In genomic region chr19:47133021-47133471, GRCh38 we compare ENCODE assay signal across 13 cellular contexts. TPM values are rescaled to one million over a fixed set of nuclear protein-coding genes. Genes with fewer than 3 reads are reported as not detected.
DNase-seq lines count a peak whose midpoint lies in the region; ATAC-seq and TF ChIP-seq lines count a peak whose summit lies in the region.
"Had no signal": no experiment of that assay in that cellular context is flagged by ENCODE, and none has a peak within 500 bp of the region (broad histone marks: within the 10 kb centered on the region; RNA-seq: fewer than 3 reads in every experiment).

No MANE protein-coding gene starts in this region.

- no peak overlapping the region for H2AK5ac ChIP-seq in trophoblast cell (ENCODE audit: low read length)

- H3K4me3 ChIP-seq in trophoblast cell (ENCODE audit: low read depth, low read length) = no peak overlapping the region
- H3K4me3 ChIP-seq in WERI-Rb-1 (ENCODE audit: low read depth, low read length) = no peak overlapping the region

- H3K36me3 ChIP-seq in trophoblast cell (ENCODE audit: control insufficient read depth in 1 of 2, insufficient read depth in 2 of 2, low read length in 2 of 2) = peaks cover 7 to 10% of the 10 kb centered on the region in 2 experiments
- H3K36me3 ChIP-seq in WERI-Rb-1 = peaks cover 62% of the 10 kb centered on the region

- no peak overlapping the region for H3K27ac ChIP-seq in trophoblast cell (ENCODE audit: low read depth, low read length)
- H3K27ac ChIP-seq in WERI-Rb-1 = no peak overlapping the region; the same call in 1 of the 2 replicates

- peaks cover 21 to 22% of the 10 kb centered on the region in 2 experiments for H3K4me1 ChIP-seq in trophoblast cell (ENCODE audit: control insufficient read depth in 1 of 2, insufficient read depth in 2 of 2, low read length in 2 of 2)

- H4K91ac ChIP-seq in trophoblast cell (ENCODE audit: low read depth, low read length) = no peak overlapping the region

- H3K79me1 ChIP-seq in trophoblast cell (ENCODE audit: low read length) = peaks cover 10% of the 10 kb centered on the region

- no peak overlapping the region for H3K9ac ChIP-seq in trophoblast cell (ENCODE audit: low read length)

- H3K27me3 ChIP-seq in trophoblast cell (ENCODE audit: insufficient read depth, low read length) (no peaks in the 10 kb centered on the region), WERI-Rb-1 (ENCODE audit: insufficient read depth, low read depth, severe bottlenecking) (no peaks in the 10 kb centered on the region)

- H3K27me3 Mint-ChIP-seq in activated CD4-positive, alpha-beta T cell treated with anti-CD3 and anti-CD28 coated beads, Interleukin-2, amount 10 ng/mL, durations not matched to agents 24 days and 14 days = peaks cover 2% of the 10 kb centered on the region
- peaks cover 11% of the 10 kb centered on the region for H3K27me3 Mint-ChIP-seq in brain

- WGBS in trophoblast cell (ENCODE audit: extremely low coverage, insufficient coverage, insufficient read length) = no CpG with 5 or more reads among the region's 11 CpGs

- H4K12ac ChIP-seq in trophoblast cell (ENCODE audit: low read depth, low read length) = no peak overlapping the region

- H3K18ac ChIP-seq in trophoblast cell (ENCODE audit: low read length) = no peak overlapping the region

- H3K4ac ChIP-seq in trophoblast cell (ENCODE audit: low read depth, low read length) = peak overlapping the region; percentile 96

- TF ChIP-seq CTCF in brain (conservative IDR thresholded peaks at IDR 0.05) = no peak
- TF ChIP-seq CTCF in WERI-Rb-1 (IDR thresholded peaks at IDR 0.05; ENCODE audit: low read depth, low read length) = no peak

- peaks cover 47% of the 10 kb centered on the region for H3K36me3 Mint-ChIP-seq in activated CD4-positive, alpha-beta T cell treated with anti-CD3 and anti-CD28 coated beads, Interleukin-2, amount 10 ng/mL, durations not matched to agents 24 days and 14 days (ENCODE audit: low read depth)
- H3K36me3 Mint-ChIP-seq in brain = peaks cover 55% of the 10 kb centered on the region

- H3K9me3 Mint-ChIP-seq in activated CD4-positive, alpha-beta T cell treated with anti-CD3 and anti-CD28 coated beads, Interleukin-2, amount 10 ng/mL, durations not matched to agents 24 days and 14 days = peaks cover 5% of the 10 kb centered on the region
- peaks cover 0 to 11% (median 9%) of the 10 kb centered on the region in 5 experiments for H3K9me3 Mint-ChIP-seq in brain

- no peak overlapping the region for H4K8ac ChIP-seq in trophoblast cell (ENCODE audit: low read depth, low read length)

- H2AFZ ChIP-seq in trophoblast cell (ENCODE audit: insufficient read depth, low read length, poor library complexity) = no peak overlapping the region

- no peak overlapping the region for H2BK120ac ChIP-seq in trophoblast cell (ENCODE audit: insufficient read depth, low read length, poor library complexity)

- no peak overlapping the region for H2BK12ac ChIP-seq in trophoblast cell (ENCODE audit: low read length)

- ATAC-seq in GM18867 (IDR thresholded peaks at IDR 0.05; ENCODE audit: unreplicated experiment) = no peak
- ATAC-seq: esophagus mucosa had no signal

- H3K14ac ChIP-seq in trophoblast cell (ENCODE audit: low read length) = no peak overlapping the region

- no peak overlapping the region for H3K4me2 ChIP-seq in trophoblast cell (ENCODE audit: low read length)

- H3K79me2 ChIP-seq in trophoblast cell (ENCODE audit: control insufficient read depth, insufficient read depth, low read length, poor library complexity) = peaks cover 36% of the 10 kb centered on the region

- H3K23ac ChIP-seq in trophoblast cell (ENCODE audit: low read length) = no peak overlapping the region

- H3K4me1 Mint-ChIP-seq in activated CD4-positive, alpha-beta T cell treated with anti-CD3 and anti-CD28 coated beads, Interleukin-2, amount 10 ng/mL, durations not matched to agents 24 days and 14 days = peaks cover 49% of the 10 kb centered on the region
- H3K4me1 Mint-ChIP-seq in brain = peaks cover 53% of the 10 kb centered on the region

- no peak for DNase-seq in activated CD4-positive, alpha-beta T cell treated with anti-CD3 and anti-CD28 coated beads, Interleukin-2, amount 10 ng/mL, durations not matched to agents 24 days and 14 days
- no peak for DNase-seq in activated CD4-positive, alpha-beta T cell treated with anti-CD3 and anti-CD28 coated beads, Interleukin-2, amount 50 U/mL, for 4 hours
- DNase-seq in NCI-H2029 (lab: John Stamatoyannopoulos, UW) = peak; percentile 28
- no peak for DNase-seq in trophoblast cell
- DNase-seq in WERI-Rb-1 = no peak
- DNase-seq in effector CD4-positive, alpha-beta T cell = no peak
- DNase-seq: activated CD4-positive, CD25-positive, alpha-beta regulatory T cell treated with anti-CD3 and anti-CD28 coated beads, Interleukin-2, amount 50 U/mL, for 72 hours; NCI-H1105 treated with DMSO at 0.1 percent for 48 hours; stimulated activated CD4-positive, alpha-beta T cell treated with anti-CD3 and anti-CD28 coated beads, Interleukin-4, amount 100 ng/mL, for 1 hour; substantia nigra had no signal

- intact Hi-C loops in activated CD4-positive, alpha-beta T cell treated with anti-CD3 and anti-CD28 coated beads, Interleukin-2, amount 10 ng/mL, durations not matched to agents 24 days and 14 days (cut with micrococcal nuclease) = loop anchor here (5.0 kb wide), 1 partner anchor 94 kb away; no protein-coding TSS in a partner anchor

- H3K9me3 ChIP-seq in trophoblast cell (ENCODE audit: insufficient read depth, low read depth, low read length) (no peaks in the 10 kb centered on the region), WERI-Rb-1 (ENCODE audit: severe bottlenecking) (peaks cover 6% of the 10 kb centered on the region)

- H3K27ac Mint-ChIP-seq in activated CD4-positive, alpha-beta T cell treated with anti-CD3 and anti-CD28 coated beads, Interleukin-2, amount 10 ng/mL, durations not matched to agents 24 days and 14 days = peak overlapping the region; percentile 61
- H3K27ac Mint-ChIP-seq in brain = peak overlapping the region in 4 of 5 experiments; percentile 22 to 98 (median 67)

- peak overlapping the region; percentile 98 for H3K4me3 Mint-ChIP-seq in activated CD4-positive, alpha-beta T cell treated with anti-CD3 and anti-CD28 coated beads, Interleukin-2, amount 10 ng/mL, durations not matched to agents 24 days and 14 days
- H3K4me3 Mint-ChIP-seq in brain = peak overlapping the region; percentile 66 to 100 (median 95)

- H2BK5ac ChIP-seq in trophoblast cell (ENCODE audit: low read depth, low read length, poor library complexity) = no peak overlapping the region

RNA-seq across cellular contexts. Expression of gene SAE1, which starts 2.4 kb away (rescaled TPM):
- total RNA-seq in activated CD4-positive, alpha-beta T cell treated with anti-CD3 and anti-CD28 coated beads, Interleukin-2, amount 10 ng/mL, durations not matched to agents 24 days and 14 days = 147 and 151 TPM in 2 replicates
- polyA plus RNA-seq in brain (ENCODE audit: insufficient read depth, low read depth, low replicate concordance) = 169 TPM
- polyA plus RNA-seq in trophoblast cell (2013) = 152 and 161 TPM in 2 replicates

RNA-seq across cellular contexts. Expression of gene ZC3H4, which starts 19.5 kb away (rescaled TPM):
- 97.3 and 103 TPM in 2 replicates for total RNA-seq in activated CD4-positive, alpha-beta T cell treated with anti-CD3 and anti-CD28 coated beads, Interleukin-2, amount 10 ng/mL, durations not matched to agents 24 days and 14 days
- polyA plus RNA-seq in brain (ENCODE audit: insufficient read depth, low read depth, low replicate concordance) = 16.6 TPM
- 17.0 and 17.4 TPM in 2 replicates for polyA plus RNA-seq in trophoblast cell (2013)
